1 cellular context compared by ENCODE assay signal in the genomic region with DNA sequence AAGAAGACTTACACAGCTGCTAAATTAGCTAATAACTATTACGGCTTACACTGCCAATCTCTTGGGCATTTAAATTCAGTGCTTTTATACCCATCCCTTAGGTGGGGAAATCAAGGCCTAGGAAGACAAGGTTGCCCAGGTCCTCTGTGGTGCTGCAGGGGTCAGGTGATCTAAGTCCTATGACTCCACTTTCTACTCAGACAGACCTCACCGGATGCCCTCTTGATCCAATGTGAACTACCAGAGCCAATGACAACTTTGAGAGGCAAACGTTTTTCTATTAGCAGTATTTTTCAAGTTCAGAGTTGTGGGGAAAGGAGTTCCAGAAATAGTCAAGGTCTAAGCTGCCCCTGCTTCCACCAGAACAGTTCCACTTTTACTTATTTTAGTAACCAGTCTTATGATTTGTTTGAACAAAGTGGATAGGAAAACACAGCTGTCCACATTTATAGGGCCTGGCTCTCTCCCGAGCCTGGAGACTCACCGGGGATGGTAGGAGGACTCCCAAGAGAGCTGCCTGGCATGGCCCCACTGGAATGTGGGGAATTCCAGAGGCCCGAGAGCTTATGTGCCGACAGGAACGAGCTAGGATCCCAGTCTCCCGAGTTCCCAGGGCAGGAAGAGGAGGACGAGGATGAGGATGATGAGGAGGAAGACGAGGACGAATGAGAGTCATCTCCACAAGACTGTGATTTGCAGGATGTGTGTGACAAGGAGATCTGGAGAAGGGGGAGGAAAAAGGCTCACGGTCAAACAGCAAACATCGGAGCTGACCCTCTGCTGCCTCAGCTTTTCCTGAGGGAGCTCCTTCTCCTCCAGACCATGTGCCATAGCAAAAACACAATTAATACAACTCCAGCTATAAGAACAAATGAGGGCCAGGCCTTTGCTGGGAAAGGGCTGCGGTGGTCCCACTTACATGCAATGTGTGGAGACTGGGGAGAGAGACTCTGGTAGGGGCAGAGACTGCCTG.
TF ChIP-seq lines count a peak whose summit lies in the region.

No MANE protein-coding gene starts in this region.

TF ChIP-seq in endothelial cell of umbilical vein, 7 proteins besides CTCF, POLR2A, EP300 and RAD21:
- TF ChIP-seq EZH2 (IDR thresholded peaks at IDR 0.05; ENCODE audit: borderline replicate concordance, low read depth, low read length, severe bottlenecking) (no peak), JUN (IDR thresholded peaks at IDR 0.05; ENCODE audit: borderline replicate concordance, insufficient read depth, insufficient read length, low read depth) (no peak), FOS (IDR thresholded peaks at IDR 0.05; ENCODE audit: borderline replicate concordance, insufficient read depth, low read length) (no peak), POLR2AphosphoS5 (IDR thresholded peaks at IDR 0.05; ENCODE audit: insufficient read depth, low read depth, low read length) (no peak), GATA2 (IDR thresholded peaks at IDR 0.05; ENCODE audit: insufficient read depth, insufficient read length, low read depth, low read length) (no peak), MYC (IDR thresholded peaks at IDR 0.05; ENCODE audit: low read depth, low read length) (no peak)
- TF ChIP-seq, protein P1, sequence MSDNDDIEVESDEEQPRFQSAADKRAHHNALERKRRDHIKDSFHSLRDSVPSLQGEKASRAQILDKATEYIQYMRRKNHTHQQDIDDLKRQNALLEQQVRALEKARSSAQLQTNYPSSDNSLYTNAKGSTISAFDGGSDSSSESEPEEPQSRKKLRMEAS (IDR thresholded peaks at IDR 0.05; ENCODE audit: insufficient read depth, insufficient read length) = no peak
